ENCODE assay signal across 9 cellular contexts in the genomic region with DNA sequence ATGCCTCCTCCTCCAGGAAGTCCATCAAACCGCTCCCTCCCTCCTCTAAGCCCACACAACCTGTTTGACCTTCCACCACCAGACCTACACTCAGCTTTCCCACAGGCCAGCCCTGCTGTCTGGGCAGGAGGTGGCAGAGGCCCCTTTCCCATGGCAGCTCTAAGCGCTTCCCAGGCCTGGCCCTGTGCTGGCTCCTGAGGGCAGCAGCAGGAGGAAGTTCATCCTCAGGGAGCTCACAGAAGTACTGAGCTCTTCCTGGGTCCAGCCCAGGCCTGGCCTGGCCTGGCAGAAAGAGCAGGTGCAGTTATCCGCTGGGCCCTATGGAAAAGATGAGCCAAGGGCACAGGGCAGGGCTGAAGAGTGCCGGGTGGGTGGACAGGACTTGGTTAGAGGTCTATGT. TPM values are rescaled to one million over a fixed set of nuclear protein-coding genes. Genes with fewer than 3 reads are reported as not detected.
DNase-seq lines count a peak whose midpoint lies in the region; ATAC-seq and TF ChIP-seq lines count a peak whose summit lies in the region.
"Had no signal": no experiment of that assay in that cellular context is flagged by ENCODE, and none has a peak within 500 bp of the region (broad histone marks: within the 10 kb centered on the region; RNA-seq: fewer than 3 reads in every experiment).

No MANE protein-coding gene starts in this region.

- CTCF ChIA-PET in naive thymus-derived CD4-positive, alpha-beta T cell (lab: Charles Lee): interaction anchor here (1.4 to 7.5 kb wide), 2 partner anchors 69 to 73 kb away, joined by 3 to 102 read pairs; partner anchors contain the start of gene STARD10

- peak overlapping the region; percentile 65 for H3K4me3 ChIP-seq in AG09309 (ENCODE audit: control insufficient read depth, low read depth, low read length)
- H3K4me3 ChIP-seq in Loucy (ENCODE audit: low read length, poor library complexity, severe bottlenecking): peak overlapping the region; percentile 83
- H3K4me3 ChIP-seq in dorsolateral prefrontal cortex: peak overlapping the region; percentile 23 to 75 (median 62)
- H3K4me3 ChIP-seq in naive thymus-derived CD4-positive, alpha-beta T cell (ENCODE audit: low read length): peak overlapping the region; percentile 98

- H3K9ac ChIP-seq in Loucy (ENCODE audit: low read depth, low read length, poor library complexity, severe bottlenecking): peak overlapping the region; percentile 88

- no peaks in the 10 kb centered on the region for H3F3A ChIP-seq in Loucy (ENCODE audit: low read depth)

- no peaks in the 10 kb centered on the region for H3K27me3 Mint-ChIP-seq in naive thymus-derived CD4-positive, alpha-beta T cell

- ATAC-seq in naive thymus-derived CD4-positive, alpha-beta T cell: no peak
- ATAC-seq in HG02885 (IDR thresholded peaks at IDR 0.05; ENCODE audit: poor library complexity, unreplicated experiment): no peak
- no peak for ATAC-seq in GM19455 (IDR thresholded peaks at IDR 0.05; ENCODE audit: unreplicated experiment)

- H3K9me3 Mint-ChIP-seq in naive thymus-derived CD4-positive, alpha-beta T cell: peaks cover 0 to 4% (median 0%) of the 10 kb centered on the region in 11 donors

- TF ChIP-seq CTCF in AG09309 (IDR thresholded peaks at IDR 0.05; ENCODE audit: control insufficient read depth, insufficient read depth, low read depth, low read length, missing control alignments): no peak
- no peak for TF ChIP-seq CTCF in Loucy (conservative IDR thresholded peaks at IDR 0.05; ENCODE audit: low read length)
- TF ChIP-seq CTCF in dorsolateral prefrontal cortex (IDR thresholded peaks at IDR 0.05 in 54 of 56, conservative IDR thresholded peaks at IDR 0.05 in 2 of 56; ENCODE audit: low read depth in 1 of 56, partially characterized antibody in 56 of 56): no peak

- DNase-seq in AG09309 (ENCODE audit: low read depth): no peak
- no peak for DNase-seq in dorsolateral prefrontal cortex
- DNase-seq in naive thymus-derived CD4-positive, alpha-beta T cell: no peak
- no peak for DNase-seq in middle frontal gyrus (ENCODE audit: extremely low spot score, low spot score)
- DNase-seq in stimulated activated naive CD4-positive, alpha-beta T cell (lab: John Stamatoyannopoulos, UW): no peak
- DNase-seq: KG1 had no signal

- H3K27ac Mint-ChIP-seq in naive thymus-derived CD4-positive, alpha-beta T cell: peak overlapping the region; percentile 87 to 99 (median 96)

- H2AFZ ChIP-seq in Loucy (ENCODE audit: low read length): no peak overlapping the region

- peaks cover 30% of the 10 kb centered on the region; the same call in 1 of the 2 replicates for H3K36me3 ChIP-seq in Loucy (ENCODE audit: insufficient read depth, low read length)
- peaks cover 0 to 27% (median 4%) of the 10 kb centered on the region in 3 experiments for H3K36me3 ChIP-seq in naive thymus-derived CD4-positive, alpha-beta T cell (ENCODE audit: control insufficient read depth in 2 of 3, insufficient read depth in 3 of 3, low read length in 3 of 3)

- no peaks in the 10 kb centered on the region for H3K9me3 ChIP-seq in Loucy (ENCODE audit: insufficient read depth, low read depth, low read length)
- no peaks in the 10 kb centered on the region for H3K9me3 ChIP-seq in naive thymus-derived CD4-positive, alpha-beta T cell (ENCODE audit: control insufficient read depth in 2 of 3, low read length in 3 of 3)

- POLR2A ChIA-PET in naive thymus-derived CD4-positive, alpha-beta T cell (lab: Charles Lee): interaction anchor here (0.9 to 1.0 kb wide), 2 partner anchors 11 to 41 kb away, joined by 3 to 5 read pairs; no protein-coding TSS in a partner anchor

- peak overlapping the region; percentile 91 for H3K4me2 ChIP-seq in Loucy (ENCODE audit: low read depth, low read length, poor library complexity, severe bottlenecking)

- peaks cover 30% of the 10 kb centered on the region for H4K20me1 ChIP-seq in Loucy (ENCODE audit: insufficient read depth, low read length, poor library complexity, severe bottlenecking)

- peaks cover 54 to 82% (median 71%) of the 10 kb centered on the region in 7 donors for H3K4me1 Mint-ChIP-seq in naive thymus-derived CD4-positive, alpha-beta T cell

- H3K27me3 ChIP-seq in Loucy (ENCODE audit: insufficient read depth, low read length, poor library complexity, severe bottlenecking): no peaks in the 10 kb centered on the region
- no peaks in the 10 kb centered on the region for H3K27me3 ChIP-seq in dorsolateral prefrontal cortex
- H3K27me3 ChIP-seq in naive thymus-derived CD4-positive, alpha-beta T cell (ENCODE audit: control insufficient read depth in 2 of 2, insufficient read depth in 2 of 2, low read length in 2 of 2): no peaks in the 10 kb centered on the region

- H3K4me3 Mint-ChIP-seq in naive thymus-derived CD4-positive, alpha-beta T cell: peak overlapping the region; percentile 88 to 99 (median 94)

- peak overlapping the region in 50 of 59 donors; percentile 12 to 91 (median 82) for H3K27ac ChIP-seq in dorsolateral prefrontal cortex
- peak overlapping the region; percentile 78 for H3K27ac ChIP-seq in naive thymus-derived CD4-positive, alpha-beta T cell (ENCODE audit: low read depth, low read length)

- peaks cover 45% of the 10 kb centered on the region for H3K4me1 ChIP-seq in Loucy (ENCODE audit: insufficient read depth, low read length, poor library complexity, severe bottlenecking)
- H3K4me1 ChIP-seq in naive thymus-derived CD4-positive, alpha-beta T cell (ENCODE audit: control insufficient read depth in 2 of 2, insufficient read depth in 2 of 2, low read length in 2 of 2): peaks cover 49 to 52% of the 10 kb centered on the region in 2 donors

- peaks cover 0 to 2% (median 0%) of the 10 kb centered on the region in 5 donors for H3K36me3 Mint-ChIP-seq in naive thymus-derived CD4-positive, alpha-beta T cell

- H3K79me2 ChIP-seq in Loucy (ENCODE audit: insufficient read depth, low read length): peaks cover 82% of the 10 kb centered on the region

- intact Hi-C loops in dorsolateral prefrontal cortex (cut with DNase I): loop anchor here (5.0 to 10.0 kb wide), 3 partner anchors 454 to 566 kb away; no protein-coding TSS in a partner anchor
- intact Hi-C loops in naive thymus-derived CD4-positive, alpha-beta T cell (cut with micrococcal nuclease): loop anchor here in 1 of 2 donors (5.0 kb wide), 1 partner anchor 926 kb away; the partner anchor contains the start of gene PLEKHB1

- H3K9me2 ChIP-seq in Loucy (replicated peaks; ENCODE audit: low read depth, low read length): no peaks in the 10 kb centered on the region

RNA-seq across cellular contexts. Expression of gene ARAP1, which starts 31.4 kb away (rescaled TPM):
- total RNA-seq in dorsolateral prefrontal cortex: 100 to 1,000 TPM in 8 of 120 experiments, 10 to 100 TPM in 112; 42.2 to 126 (median 68.6) TPM
- 100 to 1,000 TPM; 119 to 317 (median 156) TPM for total RNA-seq in naive thymus-derived CD4-positive, alpha-beta T cell
- polyA plus RNA-seq in naive thymus-derived CD4-positive, alpha-beta T cell: 10 to 100 TPM; 30.4 to 55.3 TPM

RNA-seq across cellular contexts. Expression of gene PDE2A, which starts 46.6 kb away (rescaled TPM):
- total RNA-seq in dorsolateral prefrontal cortex: 100 to 1,000 TPM in 119 of 120 experiments, 10 to 100 TPM in 1; 92.8 to 412 (median 240) TPM
- total RNA-seq in naive thymus-derived CD4-positive, alpha-beta T cell: 1 to 10 TPM in 4 of 5 experiments, under 1 TPM in 1; 0.97 to 9.0 (median 1.7) TPM
- not detected for polyA plus RNA-seq in naive thymus-derived CD4-positive, alpha-beta T cell

Comparison
In these comparisons a context has a peak if more than half of its experiments do, and no peak if none do; other contexts are left out.
1. RNA of gene PDE2A, which starts 46.6 kb away (total RNA-seq): 92.8 to 412 TPM in dorsolateral prefrontal cortex; 0.97 to 9.0 TPM in naive thymus-derived CD4-positive, alpha-beta T cell; every median in the first group is over 4 times any median in the second.
2. Peak in every context shown above with its lines, with median percentiles within 50 percentile points of each other: H3K4me3 ChIP-seq.